Comparison of ENCODE assay signal across 12 cellular contexts in genomic region chr19:47920107-47920506, GRCh38. TPM values are rescaled to one million over a fixed set of nuclear protein-coding genes. Genes with fewer than 3 reads are reported as not detected.
DNase-seq lines count a peak whose midpoint lies in the region; ATAC-seq and TF ChIP-seq lines count a peak whose summit lies in the region.
"Not testable (repeated sequence)": the region's sequence is repeated elsewhere in the genome, so short reads cannot be mapped to it uniquely, and the experiment has no call there.
"Had no signal": no experiment of that assay in that cellular context is flagged by ENCODE, and none has a peak within 500 bp of the region (broad histone marks: within the 10 kb centered on the region; RNA-seq: fewer than 3 reads in every experiment).

No MANE protein-coding gene starts in this region.

- CTCF ChIA-PET in CD4-positive, alpha-beta memory T cell (lab: Charles Lee; ENCODE audit: partially characterized antibody); activated CD8-positive, alpha-beta T cell treated with anti-CD3 and anti-CD28 coated beads for 36 hours (lab: Charles Lee): not testable (repeated sequence)

- H3K4me3 ChIP-seq in CD4-positive, alpha-beta memory T cell (ENCODE audit: low read length in 2 of 2); heart left ventricle; parathyroid adenoma (ENCODE audit: low read depth, low read length); tibial artery: not testable (repeated sequence)

- not testable (repeated sequence) for H3K27ac Mint-ChIP-seq in CD4-positive, alpha-beta memory T cell; activated CD8-positive, alpha-beta T cell treated with anti-CD3 and anti-CD28 coated beads for 36 hours; mesothelial cell of epicardium

- not testable (repeated sequence) for H3K9me3 Mint-ChIP-seq in CD4-positive, alpha-beta memory T cell; activated CD8-positive, alpha-beta T cell treated with anti-CD3 and anti-CD28 coated beads for 36 hours; mesothelial cell of epicardium

- not testable (repeated sequence) for H3K9me3 ChIP-seq in CD4-positive, alpha-beta memory T cell (ENCODE audit: control insufficient read depth in 1 of 2, low read length in 2 of 2); heart left ventricle; parathyroid adenoma (ENCODE audit: control insufficient read depth, low read length); tibial artery

- H3K4me1 ChIP-seq in CD4-positive, alpha-beta memory T cell (ENCODE audit: insufficient read depth, low read length); heart left ventricle; parathyroid adenoma; tibial artery: not testable (repeated sequence)

- DNase-seq in CD4-positive, alpha-beta memory T cell: peak in 4 of 5 donors; percentile 86 to 93 (median 89)
- not testable (repeated sequence) for DNase-seq in activated CD8-positive, alpha-beta T cell treated with anti-CD3 and anti-CD28 coated beads for 36 hours; heart left ventricle; tibial artery
- DNase-seq in central memory CD4-positive, alpha-beta T cell: peak; percentile 88
- peak in 1 of 2 experiments; percentile 100 for DNase-seq in mesothelial cell of epicardium (ENCODE audit: low spot score in 2 of 2, unreplicated experiment in 2 of 2)

- not testable (repeated sequence) for ATAC-seq in activated CD8-positive, alpha-beta T cell treated with anti-CD3 and anti-CD28 coated beads for 36 hours; heart left ventricle

- H3K79me2 ChIP-seq in parathyroid adenoma: not testable (repeated sequence)

- H3K27me3 ChIP-seq in CD4-positive, alpha-beta memory T cell (ENCODE audit: insufficient read depth, low read length); heart left ventricle; parathyroid adenoma (ENCODE audit: control insufficient read depth, insufficient read depth, low read length); tibial artery: not testable (repeated sequence)

- not testable (repeated sequence) for TF ChIP-seq POLR2A in heart left ventricle (IDR thresholded peaks at IDR 0.05)

- H3K9ac ChIP-seq in parathyroid adenoma: not testable (repeated sequence)

- H2AFZ ChIP-seq in parathyroid adenoma: peak overlapping the region; percentile 18

- POLR2A ChIA-PET in CD4-positive, alpha-beta memory T cell (lab: Charles Lee; ENCODE audit: partially characterized antibody); activated CD8-positive, alpha-beta T cell treated with anti-CD3 and anti-CD28 coated beads for 36 hours (lab: Charles Lee): not testable (repeated sequence)

- H3K36me3 Mint-ChIP-seq in CD4-positive, alpha-beta memory T cell; activated CD8-positive, alpha-beta T cell treated with anti-CD3 and anti-CD28 coated beads for 36 hours (ENCODE audit: low read depth); mesothelial cell of epicardium: not testable (repeated sequence)

- not testable (repeated sequence) for H3K4me2 ChIP-seq in parathyroid adenoma (ENCODE audit: low read length)

- not testable (repeated sequence) for H3K36me3 ChIP-seq in CD4-positive, alpha-beta memory T cell (ENCODE audit: insufficient read depth, low read length); heart left ventricle; parathyroid adenoma (ENCODE audit: control insufficient read depth, insufficient read depth, low read length); tibial artery

- H3K4me3 Mint-ChIP-seq in CD4-positive, alpha-beta memory T cell; activated CD8-positive, alpha-beta T cell treated with anti-CD3 and anti-CD28 coated beads for 36 hours; mesothelial cell of epicardium: not testable (repeated sequence)

- not testable (repeated sequence) for TF ChIP-seq EP300 in Ishikawa (IDR thresholded peaks at IDR 0.05; ENCODE audit: borderline replicate concordance)

- not testable (repeated sequence) for H3K27ac ChIP-seq in CD4-positive, alpha-beta memory T cell (ENCODE audit: low read depth, low read length); heart left ventricle; parathyroid adenoma; tibial artery

- intact Hi-C loops in CD4-positive, alpha-beta memory T cell (cut with micrococcal nuclease); activated CD8-positive, alpha-beta T cell treated with anti-CD3 and anti-CD28 coated beads for 36 hours (cut with micrococcal nuclease); heart left ventricle (cut with DNase I); tibial artery (cut with DNase I; ENCODE audit: low total_unique reads): not testable (repeated sequence)

- H3K4me1 Mint-ChIP-seq in CD4-positive, alpha-beta memory T cell; activated CD8-positive, alpha-beta T cell treated with anti-CD3 and anti-CD28 coated beads for 36 hours (ENCODE audit: low read depth); mesothelial cell of epicardium: not testable (repeated sequence)

- H3K27me3 Mint-ChIP-seq in CD4-positive, alpha-beta memory T cell; activated CD8-positive, alpha-beta T cell treated with anti-CD3 and anti-CD28 coated beads for 36 hours; mesothelial cell of epicardium (ENCODE audit: low read depth): not testable (repeated sequence)

- TF ChIP-seq CTCF in activated CD8-positive, alpha-beta T cell treated with anti-CD3 and anti-CD28 coated beads for 36 hours (IDR thresholded peaks at IDR 0.05): peak; percentile 56
- TF ChIP-seq CTCF in heart left ventricle (IDR thresholded peaks at IDR 0.05) (peak; percentile 37 to 61 (median 52)), mesothelial cell of epicardium (IDR thresholded peaks at IDR 0.05; ENCODE audit: unreplicated experiment) (peak; percentile 75), parathyroid adenoma (IDR thresholded peaks at IDR 0.05) (peak; percentile 57), tibial artery (IDR thresholded peaks at IDR 0.05) (peak; percentile 21 to 56)

- TF ChIP-seq RAD21 in Ishikawa (IDR thresholded peaks at IDR 0.05; ENCODE audit: low read depth): peak; percentile 36

- WGBS in heart left ventricle, 4 donors: 0 to 2% (median 0%) methylated on average over 10 to 12 of the region's 15 CpGs

TF ChIP-seq in Ishikawa, 13 proteins besides CTCF, POLR2A, EP300 and RAD21:
- 0 out of 2 replicates have a peak, but pooled peaks have one; percentile 28 for TF ChIP-seq TEAD4 (IDR thresholded peaks at IDR 0.05)

RNA-seq across cellular contexts. Expression of gene SULT2A1, which starts 34.0 kb away (rescaled TPM):
- not detected for total RNA-seq in CD4-positive, alpha-beta memory T cell
- polyA plus RNA-seq in CD4-positive, alpha-beta memory T cell: not detected
- not detected for total RNA-seq in activated CD8-positive, alpha-beta T cell treated with anti-CD3 and anti-CD28 coated beads for 36 hours
- total RNA-seq in heart left ventricle (not detected), mesothelial cell of epicardium (0.13 TPM in 1 of 3 replicates, not detected in the others)
- not detected for polyA plus RNA-seq in heart left ventricle
- total RNA-seq: activated CD4-positive, alpha-beta memory T cell treated with anti-CD3 and anti-CD28 coated beads, Interleukin-2, amount 10 ng/mL, durations not matched to agents 7 days and 5 days; CD4-positive, CD25-positive, alpha-beta regulatory T cell; esophagus mucosa; renal cortical epithelial cell had no signal
- polyA plus RNA-seq: CD4-positive, CD25-positive, alpha-beta regulatory T cell had no signal
